ENCODE assay signal across 9 cellular contexts in the genomic region with DNA sequence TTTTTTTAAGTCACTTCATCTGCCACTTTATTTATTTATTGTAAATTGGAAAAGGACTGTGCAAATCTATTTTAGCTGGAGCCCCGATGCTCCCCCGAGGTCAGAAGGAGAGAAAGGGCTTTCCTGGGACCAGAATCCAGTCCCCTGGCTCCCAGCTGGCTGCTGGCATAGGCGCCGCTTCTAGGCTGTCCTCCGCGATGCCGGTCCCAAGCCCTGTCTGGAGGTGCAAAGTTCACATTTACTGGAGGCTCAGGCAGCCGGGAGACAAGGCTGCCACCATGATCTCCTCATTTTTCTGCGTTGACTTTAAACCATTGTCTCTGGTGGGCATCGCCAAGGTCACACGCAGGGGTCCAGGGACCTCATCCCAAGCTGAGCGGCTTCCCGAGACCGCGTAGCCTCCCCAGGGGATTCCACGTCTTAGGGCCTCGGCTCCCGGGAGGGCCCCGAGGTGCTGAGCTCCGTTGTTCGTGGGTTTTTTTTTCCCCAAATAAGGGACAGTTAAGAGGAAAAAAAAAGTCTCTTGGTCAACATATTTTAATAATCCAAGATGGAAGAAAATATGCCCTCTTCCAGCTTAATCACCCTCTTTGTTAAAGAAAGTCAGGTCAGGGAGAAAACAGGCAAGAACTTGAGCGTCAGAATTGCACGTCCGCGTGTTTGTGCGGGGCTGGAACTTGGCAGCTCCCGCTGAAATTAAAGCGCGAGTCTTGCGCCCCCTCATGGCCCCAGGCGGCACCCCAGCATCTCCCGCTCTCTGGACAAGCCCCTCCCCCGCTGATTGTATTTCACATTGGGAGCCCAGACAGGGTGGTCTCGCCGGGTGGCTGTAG. TPM values are rescaled to one million over a fixed set of nuclear protein-coding genes. Genes with fewer than 3 reads are reported as not detected.
DNase-seq lines count a peak whose midpoint lies in the region; ATAC-seq lines count a peak whose summit lies in the region.
"Had no signal": no experiment of that assay in that cellular context is flagged by ENCODE, and none has a peak within 500 bp of the region (broad histone marks: within the 10 kb centered on the region; RNA-seq: fewer than 3 reads in every experiment).

No MANE protein-coding gene starts in this region.

- DNase-seq in M059J (ENCODE audit: low read depth): peak; percentile 49
- peak; percentile 65 for DNase-seq in activated naive CD4-positive, alpha-beta T cell treated with anti-CD3 and anti-CD28 coated beads, Interleukin-2, amount 10 ng/mL, durations not matched to agents 7 days and 5 days
- peak; percentile 75 for DNase-seq in left cardiac atrium
- no peak for DNase-seq in NCI-H146 (lab: John Stamatoyannopoulos, UW)
- no peak for DNase-seq in Kasumi-1 (lab: John Stamatoyannopoulos, UW)
- no peak for DNase-seq in GF-D8 (lab: John Stamatoyannopoulos, UW)

- H3K9me3 ChIP-seq in skeletal muscle tissue (ENCODE audit: control insufficient read depth in 3 of 3, low read length in 3 of 3): peaks cover 0 to under 1% (median 0%) of the 10 kb centered on the region in 3 donors

- no peak overlapping the region for H3K27ac ChIP-seq in skeletal muscle tissue (ENCODE audit: low read depth, low read length)
- H3K27ac ChIP-seq: VCaP had no signal

- peaks cover 11 to 20% (median 12%) of the 10 kb centered on the region in 3 donors for H3K27me3 ChIP-seq in skeletal muscle tissue (ENCODE audit: control insufficient read depth in 3 of 3, insufficient read depth in 3 of 3, low read length in 3 of 3)

- H3K9ac ChIP-seq in skeletal muscle tissue (ENCODE audit: low read depth in 1 of 3, low read length in 3 of 3): no peak overlapping the region

- ATAC-seq in GM18907 (IDR thresholded peaks at IDR 0.05; ENCODE audit: unreplicated experiment) (peak; percentile 68), left cardiac atrium (peak; percentile 69 to 77)

- no peaks in the 10 kb centered on the region for H3K36me3 Mint-ChIP-seq in activated naive CD4-positive, alpha-beta T cell treated with anti-CD3 and anti-CD28 coated beads, Interleukin-2, amount 10 ng/mL, durations not matched to agents 7 days and 5 days

- no peak overlapping the region for H3K27ac Mint-ChIP-seq in activated naive CD4-positive, alpha-beta T cell treated with anti-CD3 and anti-CD28 coated beads, Interleukin-2, amount 10 ng/mL, durations not matched to agents 7 days and 5 days

- peaks cover 36% of the 10 kb centered on the region for H3K27me3 Mint-ChIP-seq in activated naive CD4-positive, alpha-beta T cell treated with anti-CD3 and anti-CD28 coated beads, Interleukin-2, amount 10 ng/mL, durations not matched to agents 7 days and 5 days

- H3K36me3 ChIP-seq in skeletal muscle tissue (ENCODE audit: control insufficient read depth in 3 of 3, insufficient read depth in 3 of 3, low read length in 3 of 3): no peaks in the 10 kb centered on the region

- H3K4me1 Mint-ChIP-seq in activated naive CD4-positive, alpha-beta T cell treated with anti-CD3 and anti-CD28 coated beads, Interleukin-2, amount 10 ng/mL, durations not matched to agents 7 days and 5 days: peaks cover 5% of the 10 kb centered on the region

- intact Hi-C loops in left cardiac atrium (cut with DNase I): no loop called here

- H3K4me3 ChIP-seq in skeletal muscle tissue (ENCODE audit: low read length in 3 of 3): peak overlapping the region in 2 of 3 donors; percentile 4 to 13

- no peaks in the 10 kb centered on the region for H3K4me1 ChIP-seq in skeletal muscle tissue (ENCODE audit: control insufficient read depth in 3 of 3, insufficient read depth in 3 of 3, low read length in 3 of 3)

- CTCF ChIA-PET in activated naive CD4-positive, alpha-beta T cell treated with anti-CD3 and anti-CD28 coated beads, Interleukin-2, amount 10 ng/mL, durations not matched to agents 7 days and 5 days (lab: Charles Lee): interaction anchor here (0.6 to 2.6 kb wide), 19 partner anchors 9 to 455 kb away, joined by 3 to 17 read pairs (median 3); no protein-coding TSS in a partner anchor

- H3K9me3 Mint-ChIP-seq in activated naive CD4-positive, alpha-beta T cell treated with anti-CD3 and anti-CD28 coated beads, Interleukin-2, amount 10 ng/mL, durations not matched to agents 7 days and 5 days: no peaks in the 10 kb centered on the region

- H3K4me3 Mint-ChIP-seq in activated naive CD4-positive, alpha-beta T cell treated with anti-CD3 and anti-CD28 coated beads, Interleukin-2, amount 10 ng/mL, durations not matched to agents 7 days and 5 days: no peak overlapping the region

RNA-seq across cellular contexts. Expression of gene RGR, which starts 11.9 kb away (rescaled TPM):
- total RNA-seq in M059J (2014; rRNA removed; shearing (Covaris generic)): not detected in 2 replicates
- total RNA-seq in left cardiac atrium (under 1 TPM in 1 of 2 donors, not detected in 1; 0.82 TPM), skeletal muscle tissue (13.6 TPM)

RNA-seq across cellular contexts. Expression of gene LRIT1, which starts 15.4 kb away (rescaled TPM):
- total RNA-seq in M059J (2014; rRNA removed; shearing (Covaris generic)): not detected in 2 replicates
- total RNA-seq in left cardiac atrium (not detected), skeletal muscle tissue (not detected)

RNA-seq across cellular contexts. Expression of gene LRIT2, which starts 31.4 kb away (rescaled TPM):
- total RNA-seq in M059J (2014; rRNA removed; shearing (Covaris generic)): not detected in 2 replicates
- under 1 TPM in 1 of 2 donors, not detected in 1; 0.06 TPM for total RNA-seq in left cardiac atrium
- not detected for total RNA-seq in skeletal muscle tissue

Comparison
In these comparisons a context has a peak if more than half of its experiments do, and no peak if none do; other contexts are left out.
1. DNase-seq: peak in M059J (single experiment), activated naive CD4-positive, alpha-beta T cell treated with anti-CD3 and anti-CD28 coated beads, Interleukin-2, amount 10 ng/mL, durations not matched to agents 7 days and 5 days (single experiment) and left cardiac atrium (single experiment); none in NCI-H146 (single experiment), Kasumi-1 (0 of 2) and GF-D8 (single experiment).